ENCODE assay signal across 11 cellular contexts in the genomic region with DNA sequence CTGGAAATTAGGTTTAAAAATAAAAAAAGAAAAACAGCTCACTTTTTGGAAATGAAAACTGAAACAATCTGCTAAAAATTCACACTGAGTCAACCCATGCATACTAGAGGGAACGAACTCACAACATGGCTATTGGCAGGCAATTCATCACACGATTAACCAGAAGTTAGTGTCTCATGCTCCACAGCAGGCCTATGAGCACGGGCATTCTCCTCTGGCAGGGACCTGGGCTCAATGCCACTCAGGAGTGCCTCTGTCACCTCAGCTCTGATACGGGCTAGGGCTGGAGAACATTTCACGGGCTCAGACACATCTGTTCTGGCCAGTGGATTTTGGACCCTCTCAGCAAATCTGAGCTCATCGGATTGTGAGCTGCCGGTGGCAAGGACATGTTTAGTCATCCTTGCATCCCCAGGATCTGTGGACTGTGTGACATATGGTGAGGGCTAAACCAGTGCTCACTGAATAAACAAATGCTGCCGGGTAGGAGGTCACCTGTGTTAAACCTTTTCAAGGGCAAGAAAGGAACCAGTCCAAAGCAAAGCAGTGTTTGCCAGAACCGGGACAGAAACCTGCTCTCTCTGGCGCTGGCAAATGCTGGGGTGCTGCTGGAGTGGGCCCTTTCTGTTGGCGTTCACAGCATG. TPM values are rescaled to one million over a fixed set of nuclear protein-coding genes. Genes with fewer than 3 reads are reported as not detected.
A peak's percentile ranks its signal among the peaks of the same experiment; 100 is the strongest.
DNase-seq lines count a peak whose midpoint lies in the region; ATAC-seq, FAIRE-seq and TF ChIP-seq lines count a peak whose summit lies in the region.
"Had no signal": no experiment of that assay in that cellular context is flagged by ENCODE, and none has a peak within 500 bp of the region (broad histone marks: within the 10 kb centered on the region; RNA-seq: fewer than 3 reads in every experiment).

No MANE protein-coding gene starts in this region.

- H3K9me3 Mint-ChIP-seq in WTC11 = no peaks in the 10 kb centered on the region
- H3K9me3 Mint-ChIP-seq: CD8-positive, alpha-beta T cell had no signal

- H3K27me3 Mint-ChIP-seq in WTC11 (ENCODE audit: low read depth) = no peaks in the 10 kb centered on the region

- no peak for DNase-seq in WTC11 (ENCODE audit: low spot score)
- DNase-seq in Right ventricle myocardium superior = peak; percentile 71
- peak; percentile 49 to 82 for DNase-seq in psoas muscle
- no peak for DNase-seq in kidney glomerular epithelial cell (lab: John Stamatoyannopoulos, UW)
- DNase-seq in urothelium cell line (ENCODE audit: low spot score) = no peak
- DNase-seq: CD8-positive, alpha-beta T cell; retina; T1000 had no signal

- CTCF ChIA-PET in WTC11 (lab: Charles Lee) = interaction anchor here (1.4 to 1.8 kb wide), 2 partner anchors 15 to 99 kb away, joined by 3 to 4 read pairs; no protein-coding TSS in a partner anchor

- H3K9me3 ChIP-seq in psoas muscle = no peaks in the 10 kb centered on the region

- no peak overlapping the region for H3K4me3 Mint-ChIP-seq in WTC11
- H3K4me3 Mint-ChIP-seq: CD8-positive, alpha-beta T cell had no signal

- H3K4me1 ChIP-seq in psoas muscle = peaks cover 33% of the 10 kb centered on the region

- TF ChIP-seq CTCF in WTC11 (IDR thresholded peaks at IDR 0.05) (no peak), psoas muscle (IDR thresholded peaks at IDR 0.05) (no peak)

- no peak overlapping the region for H3K4me3 ChIP-seq in psoas muscle

- ATAC-seq in GM18867 (IDR thresholded peaks at IDR 0.05; ENCODE audit: unreplicated experiment) (peak; percentile 50), WTC11 (no peak), Right ventricle myocardium superior (ENCODE audit: poor library complexity) (peak; percentile 97), psoas muscle (peak; percentile 92 to 95 (median 93)), GM19324 (IDR thresholded peaks at IDR 0.05; ENCODE audit: low FRiP score, unreplicated experiment) (no peak), GM18520 (IDR thresholded peaks at IDR 0.05; ENCODE audit: unreplicated experiment) (no peak)
- ATAC-seq: CD8-positive, alpha-beta T cell had no signal

- H3K36me3 Mint-ChIP-seq in WTC11 = peaks cover 84% of the 10 kb centered on the region

- POLR2A ChIA-PET in WTC11 (lab: Charles Lee) = no interaction called here

- H3K27ac Mint-ChIP-seq in WTC11 = no peak overlapping the region
- H3K27ac Mint-ChIP-seq: CD8-positive, alpha-beta T cell had no signal

- H3K36me3 ChIP-seq in psoas muscle (ENCODE audit: insufficient read depth in 1 of 2, low read depth in 1 of 2) = peaks cover 8 to 95% of the 10 kb centered on the region in 2 donors

- intact Hi-C loops in Right ventricle myocardium superior (cut with DNase I) (loop anchor here (5.0 kb wide), 1 partner anchor 142 kb away; no protein-coding TSS in a partner anchor), psoas muscle (cut with DNase I) (loop anchor here in 1 of 2 donors (5.0 kb wide), 1 partner anchor 82 kb away; no protein-coding TSS in a partner anchor)

- H3K4me1 Mint-ChIP-seq in WTC11 = peaks cover 8% of the 10 kb centered on the region

- WGBS in psoas muscle, 3 donors = 40 to 58% (median 47%) methylated on average over 11 of the region's 11 CpGs

- peak overlapping the region; percentile 84 for H3K27ac ChIP-seq in psoas muscle

- FAIRE-seq in urothelium cell line (lab: Jason Lieb, UNC) = no peak

- no peaks in the 10 kb centered on the region for H3K27me3 ChIP-seq in psoas muscle (ENCODE audit: insufficient read depth in 3 of 3, low read length in 2 of 3)

TF ChIP-seq in WTC11, 78 proteins besides CTCF, POLR2A, EP300 and RAD21:
- TF ChIP-seq GABPB1 (CRISPR knock-in tag; IDR thresholded peaks at IDR 0.05) (peak; percentile 55; the same call in 1 of the 2 replicates), KAT7 (CRISPR knock-in tag; IDR thresholded peaks at IDR 0.05; ENCODE audit: borderline replicate concordance) (no peak), ZBTB21 (CRISPR knock-in tag; IDR thresholded peaks at IDR 0.05; ENCODE audit: borderline replicate concordance) (no peak), ZNF396 (CRISPR knock-in tag; IDR thresholded peaks at IDR 0.05; ENCODE audit: borderline replicate concordance) (no peak), ESRRA (CRISPR knock-in tag; IDR thresholded peaks at IDR 0.05; ENCODE audit: borderline replicate concordance) (no peak), CREB1 (CRISPR knock-in tag; IDR thresholded peaks at IDR 0.05) (no peak), ELF4 (CRISPR knock-in tag; IDR thresholded peaks at IDR 0.05; ENCODE audit: low read depth) (no peak), EMX1 (CRISPR knock-in tag; IDR thresholded peaks at IDR 0.05) (no peak)

RNA-seq across cellular contexts. Expression of a gene that starts 40.1 kb away (rescaled TPM):
- total RNA-seq in WTC11 (2021) (27.5 to 32.2 TPM (median 27.9 TPM) in 3 replicates), Right ventricle myocardium superior (7.3 TPM), psoas muscle (10 to 100 TPM; 11.8 to 16.5 (median 14.1) TPM)
- polyA plus RNA-seq in psoas muscle = 10 to 100 TPM in 1 of 3 donors, 1 to 10 TPM in 2; 5.2 to 14.2 (median 8.9) TPM

RNA-seq across cellular contexts. Expression of a gene that starts 44.5 kb away (rescaled TPM):
- total RNA-seq in WTC11 (2021) = 1,819 to 2,002 TPM (median 1,916 TPM) in 3 replicates
- 716 TPM for total RNA-seq in Right ventricle myocardium superior
- 1,000 to 10,000 TPM in 3 of 4 donors, 100 to 1,000 TPM in 1; 980 to 1,456 (median 1,110) TPM for total RNA-seq in psoas muscle
- 1,000 to 10,000 TPM; 2,584 to 4,077 (median 3,663) TPM for polyA plus RNA-seq in psoas muscle

Comparison
In these comparisons a context has a peak if more than half of its experiments do, and no peak if none do; other contexts are left out.
1. ATAC-seq: peak in GM18867 (single experiment), Right ventricle myocardium superior (single experiment) and psoas muscle (4 of 4); none in WTC11 (single experiment), GM19324 (single experiment) and GM18520 (single experiment).
2. DNase-seq: peak in Right ventricle myocardium superior (single experiment) and psoas muscle (2 of 2); none in WTC11 (single experiment), kidney glomerular epithelial cell (single experiment) and urothelium cell line (single experiment).